ENCODE assay signal across 14 cellular contexts in the genomic region with DNA sequence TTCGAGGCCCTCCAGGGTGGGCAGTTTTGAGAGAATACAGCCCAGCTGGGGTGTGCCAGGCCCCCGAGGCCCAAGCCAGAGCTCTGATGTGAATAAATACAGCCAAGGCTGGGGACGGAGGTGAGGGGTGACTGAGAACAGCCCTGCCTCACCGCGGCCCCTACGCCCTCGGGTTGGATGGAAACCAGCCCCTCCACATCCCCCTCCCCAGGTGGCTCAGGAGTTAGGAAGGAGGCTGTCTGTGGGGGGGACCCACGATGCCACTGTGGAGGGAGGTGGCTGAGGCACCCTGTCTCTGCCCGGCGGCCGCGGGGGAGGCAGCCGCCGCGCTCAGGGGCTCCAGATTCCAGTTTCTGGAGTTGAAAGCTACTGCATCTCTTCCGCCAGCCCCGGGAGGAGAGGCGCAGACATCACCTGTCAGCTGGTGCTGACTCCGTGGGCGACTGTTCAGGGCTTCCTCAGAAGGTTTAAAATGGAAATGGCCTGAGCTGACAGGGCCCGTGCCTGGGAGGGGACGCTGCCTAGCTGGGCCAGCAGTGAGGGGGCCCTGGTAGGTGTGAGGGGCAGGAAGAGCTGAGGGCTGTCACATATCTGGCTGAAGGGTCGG. TPM values are rescaled to one million over a fixed set of nuclear protein-coding genes. Genes with fewer than 3 reads are reported as not detected.
DNase-seq lines count a peak whose midpoint lies in the region; ATAC-seq, FAIRE-seq and TF ChIP-seq lines count a peak whose summit lies in the region.
"Had no signal": no experiment of that assay in that cellular context is flagged by ENCODE, and none has a peak within 500 bp of the region (broad histone marks: within the 10 kb centered on the region; RNA-seq: fewer than 3 reads in every experiment).

No MANE protein-coding gene starts in this region.

- no peak overlapping the region for H2BK20ac ChIP-seq in H1 (ENCODE audit: low read length)

- TF ChIP-seq RAD21 in H1 (IDR thresholded peaks at IDR 0.05 in 1 of 2, conservative IDR thresholded peaks at IDR 0.05 in 1 of 2; ENCODE audit: low read depth in 2 of 2, low read length in 2 of 2): no peak

- H3K4me1 Mint-ChIP-seq in neural crest cell: peaks cover 28% of the 10 kb centered on the region
- no peaks in the 10 kb centered on the region for H3K4me1 Mint-ChIP-seq in activated T-helper 1 cell treated with anti-CD3 and anti-CD28 coated beads, Interleukin-12 subunit alpha, Interleukin-12 subunit beta, Interleukin-2, Interleukin-4 antibody, amounts not matched to agents 30 ng/mL and 10 ng/mL and 1 ng/mL, durations not matched to agents 14 hours and 24 hours and 36 hours (ENCODE audit: low read depth)

- no peak overlapping the region for H4K91ac ChIP-seq in H1 (replicated peaks; ENCODE audit: insufficient read length, low read length)

- no peak overlapping the region for H2AK5ac ChIP-seq in H1 (ENCODE audit: low read depth, low read length)

- no peak overlapping the region for H3K56ac ChIP-seq in H1 (replicated peaks; ENCODE audit: insufficient read length, low read depth, low read length)

- FAIRE-seq in H1 (lab: Jason Lieb, UNC): no peak
- FAIRE-seq: small intestine had no signal

- no peaks in the 10 kb centered on the region for H3K79me1 ChIP-seq in H1 (ENCODE audit: low read depth, low read length)

- no peak for TF ChIP-seq POLR2A in H1 (IDR thresholded peaks at IDR 0.05; ENCODE audit: control extremely low read depth in 1 of 2, low read depth in 2 of 2, low read length in 2 of 2)

- no peak overlapping the region; the same call in 1 of the 2 replicates for H3K18ac ChIP-seq in H1 (ENCODE audit: extremely low read depth, low read length)

- H3K4me3 ChIP-seq in HEK293 (ENCODE audit: low read depth, low read length): no peak overlapping the region
- peak overlapping the region; percentile 27 to 67 (median 42); a peak in 5 of 8 replicates for H3K4me3 ChIP-seq in H1 (ENCODE audit: extremely low read depth in 1 of 4, insufficient read depth in 2 of 4, low read depth in 3 of 4, low read length in 4 of 4)
- no peak overlapping the region for H3K4me3 ChIP-seq in HAP-1
- H3K4me3 ChIP-seq: PC-9 had no signal

- H4K20me1 ChIP-seq in H1 (replicated peaks in 1 of 2; ENCODE audit: control insufficient read depth in 1 of 2, insufficient read depth in 2 of 2, low read length in 2 of 2): peaks cover 8 to 26% of the 10 kb centered on the region in 2 experiments

- 27% methylated on average over 22 of the region's 23 CpGs; no CpG with 5 or more reads in 1 of the 2 experiments for WGBS in H1 (ENCODE audit: extremely low coverage in 1 of 2, insufficient coverage in 1 of 2, insufficient read length in 1 of 2, insufficient replicate concordance in 2 of 2, low coverage in 1 of 2, low lambda C conversion rate in 2 of 2, missing lambda C conversion rate in 1 of 2), 2 experiments

- H3K4me1 ChIP-seq in HEK293 (ENCODE audit: control insufficient read depth, insufficient read depth, low read length) (no peaks in the 10 kb centered on the region), H1 (replicated peaks in 1 of 4; ENCODE audit: control insufficient read depth in 3 of 4, insufficient read depth in 4 of 4, low read length in 3 of 4) (peaks cover 5 to 17% (median 10%) of the 10 kb centered on the region in 4 experiments; a peak in 6 of 7 replicates), HAP-1 (no peaks in the 10 kb centered on the region)

- peak overlapping the region; percentile 57 for H3K4me3 Mint-ChIP-seq in neural crest cell
- H3K4me3 Mint-ChIP-seq in activated T-helper 1 cell treated with anti-CD3 and anti-CD28 coated beads, Interleukin-12 subunit alpha, Interleukin-12 subunit beta, Interleukin-2, Interleukin-4 antibody, amounts not matched to agents 30 ng/mL and 10 ng/mL and 1 ng/mL, durations not matched to agents 14 hours and 24 hours and 36 hours: no peak overlapping the region
- H3K4me3 Mint-ChIP-seq: CD4-positive, alpha-beta T cell had no signal

- H2BK12ac ChIP-seq in H1 (ENCODE audit: low read depth, low read length): no peak overlapping the region

- H3K23ac ChIP-seq in H1 (ENCODE audit: insufficient read length): no peak overlapping the region

- H3K9ac ChIP-seq in H1 (replicated peaks in 1 of 4; ENCODE audit: extremely low read depth in 1 of 4, low read depth in 3 of 4, low read length in 3 of 4): no peak overlapping the region

- H2BK120ac ChIP-seq in H1 (replicated peaks; ENCODE audit: low read depth, low read length): no peak overlapping the region

- CTCF ChIA-PET in HEK293 (lab: Yijun Ruan, JAX) (interaction anchor here (0.7 to 1.7 kb wide), 5 partner anchors 15 to 144 kb away, joined by 3 to 7 read pairs (median 4); no protein-coding TSS in a partner anchor), H1 (lab: Charles Lee; ENCODE audit: partially characterized antibody) (interaction anchor here (0.8 to 21.2 kb wide), 19 partner anchors 9 to 148 kb away, joined by 3 to 291 read pairs (median 4); a partner anchor contains a TSS)

- H3K27ac Mint-ChIP-seq in neural crest cell (ENCODE audit: unreplicated experiment): no peak overlapping the region
- H3K27ac Mint-ChIP-seq in activated T-helper 1 cell treated with anti-CD3 and anti-CD28 coated beads, Interleukin-12 subunit alpha, Interleukin-12 subunit beta, Interleukin-2, Interleukin-4 antibody, amounts not matched to agents 30 ng/mL and 10 ng/mL and 1 ng/mL, durations not matched to agents 14 hours and 24 hours and 36 hours: no peak overlapping the region
- H3K27ac Mint-ChIP-seq: activated T-helper 2 cell treated with anti-CD3 and anti-CD28 coated beads, Interferon-gamma antibody, Interleukin-2, Interleukin-4, amounts not matched to agents 10 μg/mL and 5 μg/mL and 100 μg/mL, durations not matched to agents 14 hours and 24 hours and 36 hours; CD4-positive, alpha-beta T cell had no signal

- no peak for ATAC-seq in GM21515 (IDR thresholded peaks at IDR 0.05; ENCODE audit: unreplicated experiment)

- H3K36me3 ChIP-seq in HEK293 (ENCODE audit: control insufficient read depth in 2 of 2, insufficient read depth in 1 of 2, low read length in 2 of 2) (no peaks in the 10 kb centered on the region), H1 (ENCODE audit: control insufficient read depth in 2 of 4, insufficient read depth in 4 of 4, low read length in 3 of 4) (no peaks in the 10 kb centered on the region), HAP-1 (replicated peaks) (no peaks in the 10 kb centered on the region)

- no peaks in the 10 kb centered on the region for H3K79me2 ChIP-seq in H1 (ENCODE audit: control insufficient read depth in 1 of 2, insufficient read depth in 2 of 2, low read length in 2 of 2)

- peaks cover 57% of the 10 kb centered on the region for H3K27me3 Mint-ChIP-seq in neural crest cell (ENCODE audit: low read depth)
- H3K27me3 Mint-ChIP-seq in activated T-helper 1 cell treated with anti-CD3 and anti-CD28 coated beads, Interleukin-12 subunit alpha, Interleukin-12 subunit beta, Interleukin-2, Interleukin-4 antibody, amounts not matched to agents 30 ng/mL and 10 ng/mL and 1 ng/mL, durations not matched to agents 14 hours and 24 hours and 36 hours (ENCODE audit: insufficient read depth): peaks cover 18% of the 10 kb centered on the region

- DNase-seq in 8988T (peak; percentile 82), H1 (ENCODE audit: low read depth in 1 of 2, low spot score in 2 of 2) (no peak), neural crest cell (ENCODE audit: low read depth, low spot score) (no peak), HAP-1 (ENCODE audit: low spot score in 2 of 2) (no peak), AG20443 (ENCODE audit: low spot score) (no peak)
- DNase-seq in activated T-helper 1 cell treated with anti-CD3 and anti-CD28 coated beads, Interleukin-12 subunit alpha, Interleukin-12 subunit beta, Interleukin-2, Interleukin-4 antibody, amounts not matched to agents 30 ng/mL and 10 ng/mL and 1 ng/mL, durations not matched to agents 14 hours and 24 hours and 36 hours (ENCODE audit: low spot score): no peak
- DNase-seq: CD4-positive, alpha-beta T cell; NCI-H1092; PC-9; small intestine had no signal

- H2BK15ac ChIP-seq in H1 (ENCODE audit: low read length): no peak overlapping the region

- no peak overlapping the region for H3K4ac ChIP-seq in H1 (replicated peaks; ENCODE audit: insufficient read length, low read depth, low read length)

- POLR2A ChIA-PET in HEK293 (lab: Yijun Ruan, JAX) (no interaction called here), H1 (lab: Charles Lee; ENCODE audit: partially characterized antibody) (interaction anchor here (0.8 to 1.9 kb wide), 8 partner anchors 11 to 195 kb away, joined by 3 to 8 read pairs (median 4); a partner anchor contains a TSS)

- no peak overlapping the region for H4K5ac ChIP-seq in H1 (ENCODE audit: insufficient read length, low read depth, low read length)

- H3K9me3 Mint-ChIP-seq in neural crest cell: no peaks in the 10 kb centered on the region
- no peaks in the 10 kb centered on the region for H3K9me3 Mint-ChIP-seq in activated T-helper 1 cell treated with anti-CD3 and anti-CD28 coated beads, Interleukin-12 subunit alpha, Interleukin-12 subunit beta, Interleukin-2, Interleukin-4 antibody, amounts not matched to agents 30 ng/mL and 10 ng/mL and 1 ng/mL, durations not matched to agents 14 hours and 24 hours and 36 hours
- H3K9me3 Mint-ChIP-seq: activated T-helper 2 cell treated with anti-CD3 and anti-CD28 coated beads, Interferon-gamma antibody, Interleukin-2, Interleukin-4, amounts not matched to agents 10 μg/mL and 5 μg/mL and 100 μg/mL, durations not matched to agents 14 hours and 24 hours and 36 hours; CD4-positive, alpha-beta T cell had no signal

- H3K27ac ChIP-seq in HEK293 (ENCODE audit: extremely low read depth, low read depth, low read length): no peak overlapping the region
- H3K27ac ChIP-seq in H1 (ENCODE audit: low read depth, low read length): no peak overlapping the region
- H3K27ac ChIP-seq: PC-9 had no signal

- TF ChIP-seq EP300 in H1 (IDR thresholded peaks at IDR 0.05; ENCODE audit: borderline replicate concordance in 1 of 2, low read depth in 2 of 2, low read length in 2 of 2): no peak

- intact Hi-C loops in activated T-helper 1 cell treated with anti-CD3 and anti-CD28 coated beads, Interleukin-12 subunit alpha, Interleukin-12 subunit beta, Interleukin-2, Interleukin-4 antibody, amounts not matched to agents 30 ng/mL and 10 ng/mL and 1 ng/mL, durations not matched to agents 14 hours and 24 hours and 36 hours (cut with micrococcal nuclease): no loop called here

- peak overlapping the region; percentile 23; the same call in 1 of the 2 replicates for H4K8ac ChIP-seq in H1 (ENCODE audit: extremely low read depth, insufficient read depth, low read length)

- no peak overlapping the region for H2BK5ac ChIP-seq in H1 (ENCODE audit: low read depth, low read length)

- H3K9me3 ChIP-seq in HEK293 (ENCODE audit: control insufficient read depth, insufficient read depth, low read depth, low read length) (no peaks in the 10 kb centered on the region), H1 (ENCODE audit: insufficient read depth in 2 of 2, low read depth in 1 of 2, low read length in 1 of 2) (no peaks in the 10 kb centered on the region), HAP-1 (no peaks in the 10 kb centered on the region)

- H3K36me3 Mint-ChIP-seq in neural crest cell (ENCODE audit: low read depth): no peaks in the 10 kb centered on the region
- no peaks in the 10 kb centered on the region for H3K36me3 Mint-ChIP-seq in activated T-helper 1 cell treated with anti-CD3 and anti-CD28 coated beads, Interleukin-12 subunit alpha, Interleukin-12 subunit beta, Interleukin-2, Interleukin-4 antibody, amounts not matched to agents 30 ng/mL and 10 ng/mL and 1 ng/mL, durations not matched to agents 14 hours and 24 hours and 36 hours (ENCODE audit: low read depth)

- in situ Hi-C loops in HAP-1 (cut with MboI; ENCODE audit: low sequenced_read_pairs): no loop called here

- H3K4me2 ChIP-seq in H1 (ENCODE audit: insufficient read depth in 1 of 2, low read depth in 2 of 2, low read length in 2 of 2): peak overlapping the region; percentile 67 to 72
- H3K4me2 ChIP-seq: PC-9 had no signal

- no peak for TF ChIP-seq CTCF in HEK293 (tag by site-specific recombination; IDR thresholded peaks at IDR 0.05)
- no peak for TF ChIP-seq CTCF in H1 (IDR thresholded peaks at IDR 0.05; ENCODE audit: control extremely low read depth in 1 of 3, insufficient read depth in 1 of 3, low read depth in 1 of 3, low read length in 3 of 3)
- no peak for TF ChIP-seq CTCF in neural crest cell (conservative IDR thresholded peaks at IDR 0.05)

- peaks cover 7% of the 10 kb centered on the region; the same call in 1 of the 2 replicates for H3K23me2 ChIP-seq in H1 (ENCODE audit: low read depth, low read length)

- H3K27me3 ChIP-seq in H1 (replicated peaks in 1 of 4; ENCODE audit: control insufficient read depth in 3 of 4, extremely low read depth in 1 of 4, insufficient read depth in 3 of 4, low read length in 3 of 4) (peaks cover 59 to 93% (median 85%) of the 10 kb centered on the region in 4 experiments), HAP-1 (ENCODE audit: low read depth) (peaks cover 32% of the 10 kb centered on the region)

- H3K14ac ChIP-seq in H1 (ENCODE audit: insufficient read length): no peak overlapping the region

- H2AFZ ChIP-seq in H1 (ENCODE audit: low read length): no peak overlapping the region
- H2AFZ ChIP-seq: PC-9 had no signal

RNA-seq across cellular contexts. Expression of a gene that starts 1.4 kb away (rescaled TPM):
- 0.28 and 0.42 TPM in 2 replicates for total RNA-seq in H1 (2021; fragmentation: NEBNext Ultra II Directional; extraction: Animal tissue kit (Norgen Biotek cat#: 25700))
- polyA plus RNA-seq in H1 (2011; rRNA removed): 0.14 and 0.20 TPM in 2 replicates
- 0.10 TPM for polyA plus RNA-seq in H1 (2011; cell fraction: cytosol; rRNA removed)
- polyA plus RNA-seq in H1 (2011; cell fraction: nucleus; rRNA removed): 0.19 TPM
- 0.30 to 0.89 TPM (median 0.74 TPM) in 4 replicates for polyA plus RNA-seq in H1 (2012, experiment 1 of 2)
- polyA plus RNA-seq in H1 (2012, experiment 2 of 2): 0.17 TPM
- polyA plus RNA-seq in H1 (2013, experiment 1 of 2): 0.61 TPM
- polyA plus RNA-seq in H1 (2013, experiment 2 of 2): 0.59 TPM
- polyA minus RNA-seq in H1 (2011; rRNA and poly(A)+ RNA removed): 0.16 and 0.20 TPM in 2 replicates
- 0.29 TPM for polyA minus RNA-seq in H1 (2011; cell fraction: cytosol; rRNA and poly(A)+ RNA removed)
- not detected for polyA minus RNA-seq in H1 (2011; cell fraction: nucleus; rRNA and poly(A)+ RNA removed)
- total RNA-seq in neural crest cell: 2.4 and 3.0 TPM in 2 replicates
- total RNA-seq in activated T-helper 1 cell treated with anti-CD3 and anti-CD28 coated beads, Interleukin-12 subunit alpha, Interleukin-12 subunit beta, Interleukin-2, Interleukin-4 antibody, amounts not matched to agents 30 ng/mL and 10 ng/mL and 1 ng/mL, durations not matched to agents 14 hours and 24 hours and 36 hours: not detected in 2 replicates
- total RNA-seq: activated T-helper 2 cell treated with anti-CD3 and anti-CD28 coated beads, Interferon-gamma antibody, Interleukin-2, Interleukin-4, amounts not matched to agents 10 μg/mL and 5 μg/mL and 100 μg/mL, durations not matched to agents 14 hours and 24 hours and 36 hours; CD4-positive, alpha-beta T cell; mesenteric fat pad had no signal

RNA-seq across cellular contexts. Expression of a gene that starts 50.9 kb away (rescaled TPM):
- 110 and 112 TPM in 2 replicates for total RNA-seq in H1 (2021; fragmentation: NEBNext Ultra II Directional; extraction: Animal tissue kit (Norgen Biotek cat#: 25700))
- 274 and 348 TPM in 2 replicates for polyA plus RNA-seq in H1 (2011; rRNA removed)
- 214 TPM for polyA plus RNA-seq in H1 (2011; cell fraction: cytosol; rRNA removed)
- 408 TPM for polyA plus RNA-seq in H1 (2011; cell fraction: nucleus; rRNA removed)
- 116 to 162 TPM (median 150 TPM) in 4 replicates for polyA plus RNA-seq in H1 (2012, experiment 1 of 2)
- 177 TPM for polyA plus RNA-seq in H1 (2012, experiment 2 of 2)
- 88.3 TPM for polyA plus RNA-seq in H1 (2013, experiment 1 of 2)
- polyA plus RNA-seq in H1 (2013, experiment 2 of 2): 81.7 TPM
- polyA minus RNA-seq in H1 (2011; rRNA and poly(A)+ RNA removed): 105 and 113 TPM in 2 replicates
- polyA minus RNA-seq in H1 (2011; cell fraction: cytosol; rRNA and poly(A)+ RNA removed): 71.3 TPM
- polyA minus RNA-seq in H1 (2011; cell fraction: nucleus; rRNA and poly(A)+ RNA removed): 57.0 TPM
- 122 and 124 TPM in 2 replicates for total RNA-seq in neural crest cell
- 104 and 114 TPM in 2 replicates for total RNA-seq in activated T-helper 1 cell treated with anti-CD3 and anti-CD28 coated beads, Interleukin-12 subunit alpha, Interleukin-12 subunit beta, Interleukin-2, Interleukin-4 antibody, amounts not matched to agents 30 ng/mL and 10 ng/mL and 1 ng/mL, durations not matched to agents 14 hours and 24 hours and 36 hours

Comparison
In these comparisons a context has a peak if more than half of its experiments do, and no peak if none do; other contexts are left out.
1. H3K4me3 ChIP-seq: peak in H1 (4 of 4); none in HEK293 (single experiment) and HAP-1 (single experiment).